9 cellular contexts compared by ENCODE assay signal in the genomic region with DNA sequence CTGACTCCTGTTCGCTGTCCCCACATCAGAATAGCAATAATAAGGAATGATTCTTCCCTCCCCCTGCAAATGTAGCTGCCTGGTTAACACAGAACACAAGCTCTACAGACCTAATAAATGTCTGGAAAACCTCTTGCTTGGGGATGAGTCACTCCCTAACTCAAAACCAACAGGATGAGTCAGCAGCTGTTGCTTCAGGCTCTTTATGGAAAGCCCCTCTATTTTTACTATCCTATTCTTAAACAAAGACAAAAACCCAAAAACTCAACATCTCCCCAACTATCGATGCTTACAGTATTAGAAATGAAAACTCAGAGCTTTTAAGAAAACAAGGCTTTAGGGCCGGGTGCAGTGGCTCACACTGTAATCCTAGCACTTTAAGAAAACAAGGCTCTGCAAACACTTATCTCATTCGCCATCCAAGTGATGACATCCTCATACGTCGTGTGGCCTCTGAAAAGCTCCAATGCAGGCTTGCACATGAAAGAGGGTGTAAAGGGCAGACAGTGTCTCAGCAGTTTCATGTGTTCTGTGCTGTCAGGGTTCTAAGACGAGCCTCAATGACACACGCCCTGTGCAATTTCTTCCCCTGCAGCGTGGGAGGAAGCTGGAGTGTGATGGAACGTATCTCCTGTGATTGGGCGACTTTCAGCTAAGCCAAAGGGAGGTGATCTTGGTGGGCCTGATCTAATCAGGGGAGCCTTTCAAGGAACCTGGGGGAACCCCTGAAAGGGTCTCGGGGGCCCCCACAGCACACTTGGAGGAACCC.
DNase-seq lines count a peak whose midpoint lies in the region; TF ChIP-seq lines count a peak whose summit lies in the region.
"Had no signal": no experiment of that assay in that cellular context is flagged by ENCODE, and none has a peak within 500 bp of the region (broad histone marks: within the 10 kb centered on the region; RNA-seq: fewer than 3 reads in every experiment).

No MANE protein-coding gene starts in this region.

- H3K9me2 ChIP-seq in GM23248 (ENCODE audit: insufficient read depth) = no peaks in the 10 kb centered on the region

- peak overlapping the region; percentile 88 for H3K27ac Mint-ChIP-seq in T-helper 2 cell treated with Interferon-gamma antibody and Interleukin-4, amounts not matched to agents 5 μg/mL and 100 μg/mL, for 36 hours
- peak overlapping the region; percentile 67 to 98 (median 95) for H3K27ac Mint-ChIP-seq in brain

- H3K4me1 Mint-ChIP-seq in T-helper 2 cell treated with Interferon-gamma antibody and Interleukin-4, amounts not matched to agents 5 μg/mL and 100 μg/mL, for 36 hours (ENCODE audit: low read depth) = peaks cover 31% of the 10 kb centered on the region
- H3K4me1 Mint-ChIP-seq in brain = peaks cover 63% of the 10 kb centered on the region

- peak overlapping the region; percentile 77 for H3K9ac ChIP-seq in GM23248

- peak overlapping the region; percentile 97 for H3K27ac ChIP-seq in GM23248
- H3K27ac ChIP-seq: neutrophil had no signal

- peaks cover 61% of the 10 kb centered on the region for H3K79me2 ChIP-seq in GM23248 (ENCODE audit: insufficient read depth)

- H3K9me3 Mint-ChIP-seq in T-helper 2 cell treated with Interferon-gamma antibody and Interleukin-4, amounts not matched to agents 5 μg/mL and 100 μg/mL, for 36 hours = no peaks in the 10 kb centered on the region
- peaks cover 4 to 23% (median 10%) of the 10 kb centered on the region in 5 experiments for H3K9me3 Mint-ChIP-seq in brain

- peak; percentile 63 for DNase-seq in GM06990 (ENCODE audit: extremely low read depth, insufficient read length)
- DNase-seq in GM23248 = peak; percentile 99
- DNase-seq in KG1 (lab: John Stamatoyannopoulos, UW) = peak; percentile 64
- peak; percentile 90 for DNase-seq in T-helper 2 cell treated with Interferon-gamma antibody and Interleukin-4, amounts not matched to agents 5 μg/mL and 100 μg/mL, for 36 hours (ENCODE audit: low spot score)
- peak; percentile 70 for DNase-seq in left kidney (ENCODE audit: low read depth, low spot score)
- DNase-seq in stimulated activated CD4-positive, alpha-beta T cell treated with anti-CD3 and anti-CD28 coated beads, Interleukin-4, amount 100 ng/mL, for 4 hours = peak; percentile 53 to 72
- no peak for DNase-seq in NCI-H187 treated with DMSO at 0.1 percent for 48 hours (lab: John Stamatoyannopoulos, UW)

- no peaks in the 10 kb centered on the region for H3K9me3 ChIP-seq in GM23248 (ENCODE audit: low read depth)
- H3K9me3 ChIP-seq: neutrophil had no signal

- H3K36me3 ChIP-seq in GM06990 (ENCODE audit: control insufficient read depth, insufficient read depth, low read length) (no peaks in the 10 kb centered on the region; the same call in 1 of the 2 replicates), GM23248 (ENCODE audit: low read depth) (no peaks in the 10 kb centered on the region)
- H3K36me3 ChIP-seq: neutrophil had no signal

- H4K20me1 ChIP-seq in GM23248 (ENCODE audit: insufficient read depth) = no peaks in the 10 kb centered on the region

- H3K4me2 ChIP-seq in GM23248 (ENCODE audit: unreplicated experiment) = peak overlapping the region; percentile 81

- H3K36me3 Mint-ChIP-seq in T-helper 2 cell treated with Interferon-gamma antibody and Interleukin-4, amounts not matched to agents 5 μg/mL and 100 μg/mL, for 36 hours (ENCODE audit: low read depth) = peaks cover 20% of the 10 kb centered on the region
- peaks cover 56% of the 10 kb centered on the region for H3K36me3 Mint-ChIP-seq in brain

- WGBS in GM23248 (ENCODE audit: low coverage in 1 of 2, low lambda C conversion rate in 2 of 2, missing lambda C conversion rate in 2 of 2), 2 experiments = 2 to 5% methylated on average over 12 of the region's 12 CpGs

- in situ Hi-C loops in GM23248 (cut with MboI) = no loop called here

- H3K4me3 ChIP-seq in GM06990 (replicated peaks; ENCODE audit: low read depth, low read length) = 0 out of 2 replicates have a peak overlapping the region, but pooled peaks have one; percentile 17
- H3K4me3 ChIP-seq in GM23248 = peak overlapping the region; percentile 51

- peak overlapping the region; percentile 31 for H3K4me3 Mint-ChIP-seq in T-helper 2 cell treated with Interferon-gamma antibody and Interleukin-4, amounts not matched to agents 5 μg/mL and 100 μg/mL, for 36 hours
- peak overlapping the region in 4 of 5 experiments; percentile 8 to 34 (median 24) for H3K4me3 Mint-ChIP-seq in brain

- H3K27me3 Mint-ChIP-seq in T-helper 2 cell treated with Interferon-gamma antibody and Interleukin-4, amounts not matched to agents 5 μg/mL and 100 μg/mL, for 36 hours (ENCODE audit: low read depth) = no peaks in the 10 kb centered on the region
- H3K27me3 Mint-ChIP-seq in brain = no peaks in the 10 kb centered on the region

- H3K4me1 ChIP-seq in GM23248 (ENCODE audit: insufficient read depth) = peaks cover 52% of the 10 kb centered on the region

- no peak for TF ChIP-seq CTCF in GM06990 (IDR thresholded peaks at IDR 0.05; ENCODE audit: insufficient read depth, low read length, poor library complexity, severe bottlenecking)
- TF ChIP-seq CTCF in brain (conservative IDR thresholded peaks at IDR 0.05) = no peak

- H3K27me3 ChIP-seq in GM06990 (replicated peaks; ENCODE audit: control insufficient read depth, insufficient read depth, low read length) (no peaks in the 10 kb centered on the region), GM23248 (replicated peaks; ENCODE audit: insufficient read depth) (no peaks in the 10 kb centered on the region)
- H3K27me3 ChIP-seq: neutrophil had no signal

- H2AFZ ChIP-seq in GM23248 = 0 out of 2 replicates have a peak overlapping the region, but pooled peaks have one; percentile 1

- peaks cover 49% of the 10 kb centered on the region for H3F3A ChIP-seq in GM23248 (ENCODE audit: insufficient read depth)
